8 cellular contexts compared by ENCODE assay signal in the genomic region with DNA sequence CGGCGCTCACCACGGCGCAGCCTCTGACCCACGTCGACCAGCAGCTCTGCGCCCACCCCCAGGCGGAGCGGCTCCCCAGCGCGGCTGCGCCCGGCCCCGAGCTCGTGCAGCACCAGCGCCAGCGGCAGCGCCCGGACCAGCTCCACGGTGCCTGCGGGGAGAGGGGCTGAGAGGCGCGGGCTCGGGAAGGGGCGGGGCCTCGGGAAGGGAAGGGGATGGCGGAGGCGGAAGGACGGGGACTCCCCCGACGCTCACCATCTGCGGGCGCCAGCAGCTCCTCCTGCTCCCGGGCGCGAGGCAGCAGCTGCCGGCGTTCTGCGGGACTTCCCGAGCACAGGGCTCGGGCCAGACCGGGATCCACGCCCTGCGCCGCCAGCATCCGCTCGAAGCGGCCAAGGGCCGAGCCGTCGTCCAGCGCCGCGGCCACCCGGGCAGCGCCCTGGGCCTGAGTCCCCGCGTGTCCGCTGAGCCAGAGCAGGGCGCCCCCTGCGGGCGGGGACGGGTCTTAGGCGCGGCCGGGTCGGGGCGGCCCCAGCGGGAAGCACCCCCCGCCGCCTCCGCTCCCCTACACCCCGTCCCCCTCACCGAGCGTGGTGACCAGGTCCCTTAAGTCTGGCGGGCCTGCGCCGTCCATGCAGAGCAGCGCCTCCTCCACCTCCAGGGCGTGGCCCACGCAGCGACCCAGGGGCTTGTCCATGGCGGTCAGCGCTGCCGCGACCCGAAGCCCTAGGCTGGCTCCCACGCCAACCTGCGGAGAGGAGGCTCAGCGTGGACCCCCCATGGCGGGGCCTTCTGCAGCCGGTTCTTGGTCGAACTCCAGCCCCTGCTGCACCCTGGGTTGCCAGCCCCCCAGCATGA. TPM values are rescaled to one million over a fixed set of nuclear protein-coding genes. Genes with fewer than 3 reads are reported as not detected.
DNase-seq lines count a peak whose midpoint lies in the region; ATAC-seq and TF ChIP-seq lines count a peak whose summit lies in the region.

No MANE protein-coding gene starts in this region.

- peaks cover 45% of the 10 kb centered on the region for H3K4me1 ChIP-seq in CD8-positive, alpha-beta T cell (ENCODE audit: insufficient read depth, low read length)
- H3K4me1 ChIP-seq in OCI-LY3 (ENCODE audit: low read length) = peaks cover 17% of the 10 kb centered on the region

- H3K27ac ChIP-seq in CD8-positive, alpha-beta T cell (ENCODE audit: low read depth, low read length) = peak overlapping the region; percentile 68
- peak overlapping the region; percentile 93 for H3K27ac ChIP-seq in OCI-LY3 (ENCODE audit: low read length)

- H3K4me3 ChIP-seq in CD8-positive, alpha-beta T cell (ENCODE audit: low read depth, low read length) = peak overlapping the region; percentile 92
- H3K4me3 ChIP-seq in OCI-LY3 (ENCODE audit: low read length) = peak overlapping the region; percentile 84

- H3K9me3 ChIP-seq in CD8-positive, alpha-beta T cell (ENCODE audit: low read length) = no peaks in the 10 kb centered on the region
- H3K9me3 ChIP-seq in OCI-LY3 (ENCODE audit: insufficient read depth, low read length) = no peaks in the 10 kb centered on the region

- peak overlapping the region; percentile 88 for H3K4me3 Mint-ChIP-seq in CD8-positive, alpha-beta T cell
- H3K4me3 Mint-ChIP-seq in activated T-cell treated with anti-CD3 and anti-CD28 coated beads, Interleukin-2, amount 50 U/mL, for 24 hours = peak overlapping the region; percentile 92
- peak overlapping the region; percentile 92 to 93 for H3K4me3 Mint-ChIP-seq in stimulated activated naive B cell treated with anti-CD40 and anti-IgM and Interleukin-4, amounts not matched to agents 10 μg/mL and 1 μg/mL and 100 μg/mL, for 72 hours

- H3K36me3 ChIP-seq in CD8-positive, alpha-beta T cell (ENCODE audit: insufficient read depth, low read length) = peaks cover 27% of the 10 kb centered on the region
- H3K36me3 ChIP-seq in OCI-LY3 (replicated peaks; ENCODE audit: low read depth, low read length) = peaks cover 4% of the 10 kb centered on the region

- TF ChIP-seq CTCF in CD8-positive, alpha-beta T cell (IDR thresholded peaks at IDR 0.05) = peak; percentile 64
- TF ChIP-seq CTCF in OCI-LY3 (IDR thresholded peaks at IDR 0.05; ENCODE audit: low read depth, low read length) = peak; percentile 39

- H2AFZ ChIP-seq in OCI-LY3 (ENCODE audit: low read depth, low read length) = no peak overlapping the region

- H3K4me2 ChIP-seq in OCI-LY3 (ENCODE audit: low read length) = peak overlapping the region; percentile 93

- H3K9ac ChIP-seq in OCI-LY3 (ENCODE audit: low read length) = peak overlapping the region; percentile 92

- CTCF ChIA-PET in CD8-positive, alpha-beta T cell (lab: Charles Lee) = interaction anchor here (0.7 to 2.8 kb wide), 44 partner anchors 9 to 376 kb away, joined by 3 to 36 read pairs (median 5); a partner anchor contains a TSS

- H3K4me1 Mint-ChIP-seq in CD8-positive, alpha-beta T cell (ENCODE audit: low read depth) = peaks cover 30% of the 10 kb centered on the region
- H3K4me1 Mint-ChIP-seq in activated T-cell treated with anti-CD3 and anti-CD28 coated beads, Interleukin-2, amount 50 U/mL, for 24 hours (ENCODE audit: low read depth) = peaks cover 41% of the 10 kb centered on the region
- peaks cover 40 to 69% of the 10 kb centered on the region in 2 donors for H3K4me1 Mint-ChIP-seq in stimulated activated naive B cell treated with anti-CD40 and anti-IgM and Interleukin-4, amounts not matched to agents 10 μg/mL and 1 μg/mL and 100 μg/mL, for 72 hours

- H4K20me1 ChIP-seq in OCI-LY3 (ENCODE audit: insufficient read depth, low read length) = peaks cover 6% of the 10 kb centered on the region; the same call in 1 of the 2 replicates

- peak; percentile 40 for ATAC-seq in CD8-positive, alpha-beta T cell
- ATAC-seq in GM19351 (IDR thresholded peaks at IDR 0.05; ENCODE audit: unreplicated experiment) (peak; percentile 26), HG03457 (IDR thresholded peaks at IDR 0.05; ENCODE audit: unreplicated experiment) (peak; percentile 8), esophagus mucosa (peak; percentile 36)
- peak; percentile 28 to 37 for ATAC-seq in stimulated activated naive B cell treated with anti-CD40 and anti-IgM and Interleukin-4, amounts not matched to agents 10 μg/mL and 1 μg/mL and 100 μg/mL, for 72 hours (replicated peaks)

- intact Hi-C loops in CD8-positive, alpha-beta T cell (cut with DNase I, micrococcal nuclease) = loop anchor here (1.0 to 10.0 kb wide), 14 partner anchors 18 to 561 kb away; a partner anchor contains a TSS

- H3K79me2 ChIP-seq in OCI-LY3 (ENCODE audit: low read length) = peaks cover 22% of the 10 kb centered on the region

- no peaks in the 10 kb centered on the region for H3K27me3 ChIP-seq in CD8-positive, alpha-beta T cell (ENCODE audit: insufficient read depth, low read length)
- no peaks in the 10 kb centered on the region for H3K27me3 ChIP-seq in OCI-LY3 (ENCODE audit: low read depth, low read length)

- POLR2A ChIA-PET in CD8-positive, alpha-beta T cell (lab: Charles Lee) = interaction anchor here (0.8 to 3.3 kb wide), 39 partner anchors 9 to 564 kb away, joined by 3 to 98 read pairs (median 4); a partner anchor contains a TSS

- DNase-seq in CD8-positive, alpha-beta T cell = peak; percentile 57 to 86 (median 77)
- peak; percentile 90 for DNase-seq in activated T-cell treated with anti-CD3 and anti-CD28 coated beads, Interleukin-2, amount 50 U/mL, for 24 hours
- DNase-seq in myocyte (ENCODE audit: low read depth) = peak; percentile 75
- DNase-seq in stimulated activated naive B cell treated with anti-CD40 and anti-IgM and Interleukin-4, amounts not matched to agents 10 μg/mL and 1 μg/mL and 100 μg/mL, for 72 hours = peak; percentile 86

- peak overlapping the region; percentile 81 for H3K27ac Mint-ChIP-seq in CD8-positive, alpha-beta T cell
- H3K27ac Mint-ChIP-seq in activated T-cell treated with anti-CD3 and anti-CD28 coated beads, Interleukin-2, amount 50 U/mL, for 24 hours = peak overlapping the region; percentile 93
- peak overlapping the region; percentile 94 for H3K27ac Mint-ChIP-seq in stimulated activated naive B cell treated with anti-CD40 and anti-IgM and Interleukin-4, amounts not matched to agents 10 μg/mL and 1 μg/mL and 100 μg/mL, for 72 hours

- H3K27me3 Mint-ChIP-seq in CD8-positive, alpha-beta T cell (ENCODE audit: low read depth) = peaks cover 2% of the 10 kb centered on the region
- no peaks in the 10 kb centered on the region for H3K27me3 Mint-ChIP-seq in activated T-cell treated with anti-CD3 and anti-CD28 coated beads, Interleukin-2, amount 50 U/mL, for 24 hours
- H3K27me3 Mint-ChIP-seq in stimulated activated naive B cell treated with anti-CD40 and anti-IgM and Interleukin-4, amounts not matched to agents 10 μg/mL and 1 μg/mL and 100 μg/mL, for 72 hours = no peaks in the 10 kb centered on the region

- peaks cover 23% of the 10 kb centered on the region for H3K36me3 Mint-ChIP-seq in CD8-positive, alpha-beta T cell
- H3K36me3 Mint-ChIP-seq in activated T-cell treated with anti-CD3 and anti-CD28 coated beads, Interleukin-2, amount 50 U/mL, for 24 hours (ENCODE audit: low read depth) = peaks cover 60% of the 10 kb centered on the region
- H3K36me3 Mint-ChIP-seq in stimulated activated naive B cell treated with anti-CD40 and anti-IgM and Interleukin-4, amounts not matched to agents 10 μg/mL and 1 μg/mL and 100 μg/mL, for 72 hours = peaks cover 49 to 51% of the 10 kb centered on the region in 2 donors

- H3K9me3 Mint-ChIP-seq in CD8-positive, alpha-beta T cell = no peaks in the 10 kb centered on the region
- H3K9me3 Mint-ChIP-seq in activated T-cell treated with anti-CD3 and anti-CD28 coated beads, Interleukin-2, amount 50 U/mL, for 24 hours = no peaks in the 10 kb centered on the region
- H3K9me3 Mint-ChIP-seq in stimulated activated naive B cell treated with anti-CD40 and anti-IgM and Interleukin-4, amounts not matched to agents 10 μg/mL and 1 μg/mL and 100 μg/mL, for 72 hours = no peaks in the 10 kb centered on the region

RNA-seq across cellular contexts. Expression of a gene that starts 0.8 kb away (rescaled TPM):
- 1 to 10 TPM; 1.5 to 4.2 TPM for total RNA-seq in CD8-positive, alpha-beta T cell
- 1.2 TPM for total RNA-seq in esophagus mucosa
- 0.68 and 1.6 TPM in 2 replicates for total RNA-seq in myocyte
- 0.68 TPM for polyA plus RNA-seq in myocyte (2012)

RNA-seq across cellular contexts. Expression of a gene that starts 3.6 kb away (rescaled TPM):
- total RNA-seq in CD8-positive, alpha-beta T cell = 1 to 10 TPM; 3.4 to 4.7 TPM
- total RNA-seq in esophagus mucosa = 86.0 TPM
- total RNA-seq in myocyte = 1.7 and 2.1 TPM in 2 replicates
- 2.0 TPM for polyA plus RNA-seq in myocyte (2012)

RNA-seq across cellular contexts. Expression of a gene that starts 18.2 kb away (rescaled TPM):
- total RNA-seq in CD8-positive, alpha-beta T cell = 100 to 1,000 TPM; 206 to 209 TPM
- 37.1 TPM for total RNA-seq in esophagus mucosa
- total RNA-seq in myocyte = 21.6 and 25.3 TPM in 2 replicates
- polyA plus RNA-seq in myocyte (2012) = 23.1 TPM

RNA-seq across cellular contexts. Expression of a gene that starts 18.7 kb away (rescaled TPM):
- total RNA-seq in CD8-positive, alpha-beta T cell = 10 to 100 TPM; 87.8 to 92.0 TPM
- 43.7 TPM for total RNA-seq in esophagus mucosa
- 41.3 and 46.6 TPM in 2 replicates for total RNA-seq in myocyte
- polyA plus RNA-seq in myocyte (2012) = 60.6 TPM

RNA-seq across cellular contexts. Expression of a gene that starts 19.5 kb away (rescaled TPM):
- total RNA-seq in CD8-positive, alpha-beta T cell = 1 to 10 TPM; 2.1 to 2.3 TPM
- 0.20 TPM for total RNA-seq in esophagus mucosa
- not detected in 2 replicates for total RNA-seq in myocyte
- 0.21 TPM for polyA plus RNA-seq in myocyte (2012)

Comparison
In these comparisons a context has a peak if more than half of its experiments do, and no peak if none do; other contexts are left out.
1. Peak in every context shown above with its lines: DNase-seq, ATAC-seq, H3K4me3 ChIP-seq and H3K27ac ChIP-seq.
2. RNA of a gene that starts 3.6 kb away (total RNA-seq): 86.0 TPM in esophagus mucosa (single experiment); 3.4 to 4.7 TPM in CD8-positive, alpha-beta T cell and 1.7 to 2.1 TPM in myocyte; every median in the first group is over 10 times any median in the second.